Comparison of ENCODE assay signal across 22 cellular contexts in genomic region chr5:167440846-167441245, GRCh38.
"Had no signal": no experiment of that assay in that cellular context is flagged by ENCODE, and none has a peak within 500 bp of the region (broad histone marks: within the 10 kb centered on the region; RNA-seq: fewer than 3 reads in every experiment).

No MANE protein-coding gene starts in this region.

- H3K4me3 ChIP-seq: cardiac muscle cell, MG63, SK-N-MC had no signal

- ATAC-seq: activated CD4-positive, CD25-positive, alpha-beta regulatory T cell treated with anti-CD3 and anti-CD28 coated beads, Interleukin-2, amount 50 U/mL, for 24 hours; activated CD8-positive, alpha-beta T cell treated with anti-CD3 and anti-CD28 coated beads for 36 hours; activated T-cell treated with anti-CD3 and anti-CD28 coated beads, Interleukin-2, amount 50 U/mL, for 72 hours had no signal

- H3K4me3 Mint-ChIP-seq: activated CD8-positive, alpha-beta T cell treated with anti-CD3 and anti-CD28 coated beads for 36 hours; activated naive CD4-positive, alpha-beta T cell treated with anti-CD3 and anti-CD28 coated beads, Interleukin-2, amount 10 ng/mL, durations not matched to agents 7 days and 5 days; activated naive CD8-positive, alpha-beta T cell treated with anti-CD3 and anti-CD28 coated beads for 36 hours; activated T-cell treated with anti-CD3 and anti-CD28 coated beads, Interleukin-2, amount 50 U/mL, for 72 hours had no signal

- H3K36me3 Mint-ChIP-seq: activated naive CD4-positive, alpha-beta T cell treated with anti-CD3 and anti-CD28 coated beads, Interleukin-2, amount 10 ng/mL, durations not matched to agents 7 days and 5 days; activated naive CD8-positive, alpha-beta T cell treated with anti-CD3 and anti-CD28 coated beads for 36 hours had no signal

- DNase-seq: activated CD4-positive, alpha-beta T cell treated with anti-CD3 and anti-CD28 coated beads for 4 hours; activated CD8-positive, alpha-beta memory T cell treated with anti-CD3 and anti-CD28 coated beads, Interleukin-2, amount 50 U/mL, for 4 hours; activated CD8-positive, alpha-beta T cell treated with anti-CD3 and anti-CD28 coated beads for 36 hours; activated gamma-delta T cell treated with Interleukin-2 at 50 U/mL for 16 hours; activated naive CD4-positive, alpha-beta T cell treated with anti-CD3 and anti-CD28 coated beads, Interleukin-2, amount 10 ng/mL, durations not matched to agents 7 days and 5 days; activated naive CD8-positive, alpha-beta T cell treated with anti-CD3 and anti-CD28 coated beads for 36 hours; activated T-cell treated with anti-CD3 and anti-CD28 coated beads, Interleukin-2, amount 50 U/mL, for 72 hours; brain microvascular endothelial cell; MG63; NCI-H1105; NCI-H1436; NCI-H1694 treated with DMSO at 0.1 percent for 48 hours; NCI-H2029 treated with DMSO at 0.1 percent for 48 hours; NCI-H446; NCI-H748 treated with DMSO at 0.1 percent for 48 hours; SIG-M5; T-helper 1 cell had no signal

- H3K27me3 Mint-ChIP-seq: activated CD8-positive, alpha-beta T cell treated with anti-CD3 and anti-CD28 coated beads for 36 hours; activated naive CD4-positive, alpha-beta T cell treated with anti-CD3 and anti-CD28 coated beads, Interleukin-2, amount 10 ng/mL, durations not matched to agents 7 days and 5 days; activated naive CD8-positive, alpha-beta T cell treated with anti-CD3 and anti-CD28 coated beads for 36 hours had no signal

- H3K9me3 ChIP-seq: MG63 had no signal

- H3K27me3 ChIP-seq: brain microvascular endothelial cell, cardiac muscle cell, MG63 had no signal

- H3K27ac Mint-ChIP-seq: activated CD8-positive, alpha-beta T cell treated with anti-CD3 and anti-CD28 coated beads for 36 hours; activated naive CD4-positive, alpha-beta T cell treated with anti-CD3 and anti-CD28 coated beads, Interleukin-2, amount 10 ng/mL, durations not matched to agents 7 days and 5 days; activated naive CD8-positive, alpha-beta T cell treated with anti-CD3 and anti-CD28 coated beads for 36 hours; activated T-cell treated with anti-CD3 and anti-CD28 coated beads, Interleukin-2, amount 50 U/mL, for 72 hours; activated T-helper 2 cell treated with anti-CD3 and anti-CD28 coated beads, Interferon-gamma antibody, Interleukin-2, Interleukin-4, amounts not matched to agents 10 μg/mL and 5 μg/mL and 100 μg/mL, durations not matched to agents 14 hours and 24 hours and 36 hours had no signal

- H3K27ac ChIP-seq: brain microvascular endothelial cell, cardiac muscle cell, SK-N-MC, VCaP had no signal

- H3K36me3 ChIP-seq: brain microvascular endothelial cell, cardiac muscle cell, MG63 had no signal

- H3K4me1 Mint-ChIP-seq: activated naive CD4-positive, alpha-beta T cell treated with anti-CD3 and anti-CD28 coated beads, Interleukin-2, amount 10 ng/mL, durations not matched to agents 7 days and 5 days; activated naive CD8-positive, alpha-beta T cell treated with anti-CD3 and anti-CD28 coated beads for 36 hours had no signal
